ENCODE assay signal across 1 cellular context in the genomic region with DNA sequence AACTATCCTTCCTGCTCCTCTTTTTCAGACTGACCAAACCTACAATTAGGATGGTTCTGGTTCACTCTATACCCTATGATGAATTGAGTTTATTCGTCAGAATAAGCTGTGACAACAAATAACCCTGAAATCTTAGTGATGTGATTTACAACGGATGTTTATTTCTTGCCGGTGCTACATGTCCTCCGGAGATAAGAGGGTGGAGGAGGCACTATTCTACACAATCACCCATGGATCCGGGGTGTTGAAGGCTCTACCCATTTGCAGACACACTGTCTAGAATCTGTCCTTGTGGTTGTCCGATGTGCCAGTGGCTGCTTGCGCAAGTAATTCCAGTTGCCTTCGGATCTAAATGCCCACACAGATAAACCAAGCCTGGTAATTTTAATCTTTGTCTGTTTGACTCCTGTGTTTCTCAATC.
TF ChIP-seq lines count a peak whose summit lies in the region.

No MANE protein-coding gene starts in this region.

TF ChIP-seq in IMR-90, 13 proteins besides CTCF, POLR2A, EP300 and RAD21 (continued from another document):
- TF ChIP-seq, protein P1, sequence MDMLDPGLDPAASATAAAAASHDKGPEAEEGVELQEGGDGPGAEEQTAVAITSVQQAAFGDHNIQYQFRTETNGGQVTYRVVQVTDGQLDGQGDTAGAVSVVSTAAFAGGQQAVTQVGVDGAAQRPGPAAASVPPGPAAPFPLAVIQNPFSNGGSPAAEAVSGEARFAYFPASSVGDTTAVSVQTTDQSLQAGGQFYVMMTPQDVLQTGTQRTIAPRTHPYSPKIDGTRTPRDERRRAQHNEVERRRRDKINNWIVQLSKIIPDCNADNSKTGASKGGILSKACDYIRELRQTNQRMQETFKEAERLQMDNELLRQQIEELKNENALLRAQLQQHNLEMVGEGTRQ (IDR thresholded peaks at IDR 0.05; ENCODE audit: low read depth, low read length): no peak
- no peak for TF ChIP-seq RFX5 (IDR thresholded peaks at IDR 0.05; ENCODE audit: low read depth, low read length)
